In genomic region chr5:92778261-92778660, GRCh38 we compare ENCODE assay signal across 26 cellular contexts.
"Had no signal": no experiment of that assay in that cellular context is flagged by ENCODE, and none has a peak within 500 bp of the region (broad histone marks: within the 10 kb centered on the region; RNA-seq: fewer than 3 reads in every experiment).

No MANE protein-coding gene starts in this region.

- DNase-seq: activated B cell treated with CpG ODN at 0.5 μM for 24 hours; activated CD4-positive, alpha-beta T cell treated with anti-CD3 and anti-CD28 coated beads for 1 hour; activated CD4-positive, alpha-beta T cell treated with anti-CD3 and anti-CD28 coated beads, Interleukin-2, amount 10 ng/mL, durations not matched to agents 24 days and 14 days; activated CD4-positive, alpha-beta T cell treated with anti-CD3 and anti-CD28 coated beads, Interleukin-2, amount 50 U/mL, for 48 hours; activated CD8-positive, alpha-beta memory T cell treated with anti-CD3 and anti-CD28 coated beads, Interleukin-2, amount 10 ng/mL, durations not matched to agents 7 days and 5 days; activated effector memory CD4-positive, alpha-beta T cell treated with Interleukin-2 at 50 U/mL for 16 hours; activated naive CD4-positive, alpha-beta T cell treated with Interleukin-2 at 50 U/mL for 16 hours; activated naive CD8-positive, alpha-beta T cell treated with anti-CD3 and anti-CD28 coated beads, Interleukin-2, amount 50 U/mL, for 24 hours; activated T-cell treated with anti-CD3 and anti-CD28 coated beads, Interleukin-2, amount 50 U/mL, for 24 hours; amniotic stem cell; Kasumi-1; KBM-7; NCI-H1105 treated with DMSO at 0.1 percent for 48 hours; NCI-H1436 treated with DMSO at 0.1 percent for 48 hours; NCI-H187 treated with DMSO at 0.1 percent for 48 hours; NCI-H2081 treated with DMSO at 0.1 percent for 48 hours; NCI-H2171 treated with DMSO at 0.1 percent for 48 hours; NCI-H226; NCI-H526; NCI-H774; NK-92 treated with Interleukin-12 subunit alpha and Interleukin-12 subunit beta, amount 100 ng/mL, for 24 hours; SHP77; T-helper 17 cell; T-helper 9 cell had no signal

- FAIRE-seq: astrocyte, RCC 7860 had no signal
